In genomic region chr2:69177785-69178636, GRCh38 we compare ENCODE assay signal across 8 cellular contexts.
DNase-seq lines count a peak whose midpoint lies in the region; ATAC-seq and TF ChIP-seq lines count a peak whose summit lies in the region.

No MANE protein-coding gene starts in this region.

- no peak overlapping the region for H3K4me3 Mint-ChIP-seq in activated naive CD4-positive, alpha-beta T cell treated with anti-CD3 and anti-CD28 coated beads, Interleukin-2, amount 10 ng/mL, durations not matched to agents 7 days and 5 days

- DNase-seq in stimulated activated CD4-positive, alpha-beta T cell treated with anti-CD3 and anti-CD28 coated beads, Interleukin-15, amount 100 ng/mL, for 24 hours = peak; percentile 7
- DNase-seq in stimulated activated CD4-positive, alpha-beta T cell treated with anti-CD3 and anti-CD28 coated beads, Interleukin-4, amount 100 ng/mL, for 24 hours = no peak
- DNase-seq in SKM-1 (lab: John Stamatoyannopoulos, UW; ENCODE audit: unreplicated experiment) (peak; percentile 87), fibroblast of gingiva (ENCODE audit: low read depth) (peak; percentile 99), vagina (ENCODE audit: extremely low spot score in 2 of 2) (peak in 1 of 2 donors; percentile 94)
- no peak for DNase-seq in activated naive CD4-positive, alpha-beta T cell treated with anti-CD3 and anti-CD28 coated beads, Interleukin-2, amount 10 ng/mL, durations not matched to agents 7 days and 5 days

- H3K4me1 Mint-ChIP-seq in activated naive CD4-positive, alpha-beta T cell treated with anti-CD3 and anti-CD28 coated beads, Interleukin-2, amount 10 ng/mL, durations not matched to agents 7 days and 5 days = peaks cover 3% of the 10 kb centered on the region

- H3K9me3 ChIP-seq in mucosa of stomach (ENCODE audit: control insufficient read depth, low read length) = no peaks in the 10 kb centered on the region
- no peaks in the 10 kb centered on the region for H3K9me3 ChIP-seq in vagina

- H3K9ac ChIP-seq in mucosa of stomach (ENCODE audit: low read length) = peak overlapping the region; percentile 27

- TF ChIP-seq POLR2A in vagina (IDR thresholded peaks at IDR 0.05) = peak in 1 of 2 donors; percentile 34

- H3K9me3 Mint-ChIP-seq in activated naive CD4-positive, alpha-beta T cell treated with anti-CD3 and anti-CD28 coated beads, Interleukin-2, amount 10 ng/mL, durations not matched to agents 7 days and 5 days = no peaks in the 10 kb centered on the region

- H3K27me3 Mint-ChIP-seq in activated naive CD4-positive, alpha-beta T cell treated with anti-CD3 and anti-CD28 coated beads, Interleukin-2, amount 10 ng/mL, durations not matched to agents 7 days and 5 days = peaks cover 34% of the 10 kb centered on the region

- peak overlapping the region; percentile 87 for H3K27ac ChIP-seq in vagina

- no peak overlapping the region for H3K27ac Mint-ChIP-seq in activated naive CD4-positive, alpha-beta T cell treated with anti-CD3 and anti-CD28 coated beads, Interleukin-2, amount 10 ng/mL, durations not matched to agents 7 days and 5 days

- TF ChIP-seq CTCF in vagina (IDR thresholded peaks at IDR 0.05) = no peak

- no peak for ATAC-seq in GM21528 (IDR thresholded peaks at IDR 0.05; ENCODE audit: low FRiP score, unreplicated experiment)

- intact Hi-C loops in vagina (cut with DNase I) = no loop called here

- peaks cover 12% of the 10 kb centered on the region for H3K4me1 ChIP-seq in mucosa of stomach (ENCODE audit: control insufficient read depth, insufficient read depth, low read length)
- H3K4me1 ChIP-seq in vagina = peaks cover 41% of the 10 kb centered on the region

- H3K27me3 ChIP-seq in mucosa of stomach (ENCODE audit: control insufficient read depth, insufficient read depth, low read length) (no peaks in the 10 kb centered on the region), vagina (no peaks in the 10 kb centered on the region)

- H3K36me3 Mint-ChIP-seq in activated naive CD4-positive, alpha-beta T cell treated with anti-CD3 and anti-CD28 coated beads, Interleukin-2, amount 10 ng/mL, durations not matched to agents 7 days and 5 days = no peaks in the 10 kb centered on the region

- peak overlapping the region; percentile 9 for H3K4me3 ChIP-seq in mucosa of stomach (ENCODE audit: low read length)
- no peak overlapping the region for H3K4me3 ChIP-seq in vagina

- H3K36me3 ChIP-seq in mucosa of stomach (ENCODE audit: control insufficient read depth, insufficient read depth, low read length) (no peaks in the 10 kb centered on the region), vagina (peaks cover 0 to 13% of the 10 kb centered on the region in 2 donors)

- CTCF ChIA-PET in activated naive CD4-positive, alpha-beta T cell treated with anti-CD3 and anti-CD28 coated beads, Interleukin-2, amount 10 ng/mL, durations not matched to agents 7 days and 5 days (lab: Charles Lee) = no interaction called here

Comparison
In these comparisons a context has a peak if more than half of its experiments do, and no peak if none do; other contexts are left out.
1. DNase-seq: peak in stimulated activated CD4-positive, alpha-beta T cell treated with anti-CD3 and anti-CD28 coated beads, Interleukin-15, amount 100 ng/mL, for 24 hours (single experiment), SKM-1 (single experiment) and fibroblast of gingiva (single experiment); none in stimulated activated CD4-positive, alpha-beta T cell treated with anti-CD3 and anti-CD28 coated beads, Interleukin-4, amount 100 ng/mL, for 24 hours (single experiment) and activated naive CD4-positive, alpha-beta T cell treated with anti-CD3 and anti-CD28 coated beads, Interleukin-2, amount 10 ng/mL, durations not matched to agents 7 days and 5 days (single experiment).